ENCODE assay signal across 33 cellular contexts in the genomic region with DNA sequence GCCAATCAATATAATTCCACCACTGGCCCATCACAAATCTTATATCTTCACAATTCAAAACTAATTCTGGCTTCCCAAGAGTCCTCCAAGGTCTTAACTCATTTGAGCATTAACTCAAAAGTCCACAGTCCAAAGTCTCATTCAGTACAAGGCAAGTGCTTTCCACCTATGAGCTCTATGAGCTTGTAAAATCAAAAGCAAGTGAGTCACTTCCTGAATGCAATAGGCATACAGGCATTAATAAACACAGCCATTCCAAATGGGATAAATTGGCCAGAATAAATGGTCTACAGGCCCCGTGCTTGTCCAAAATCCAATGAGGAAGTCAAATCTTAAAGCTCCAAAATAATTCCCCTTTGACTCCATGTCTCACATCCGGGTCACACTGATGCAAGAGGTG.
"Had no signal": no experiment of that assay in that cellular context is flagged by ENCODE, and none has a peak within 500 bp of the region (broad histone marks: within the 10 kb centered on the region; RNA-seq: fewer than 3 reads in every experiment).

No MANE protein-coding gene starts in this region.

- H3K27me3 ChIP-seq: adrenal gland, body of pancreas, cardiac muscle cell, colonic mucosa, esophagus muscularis mucosa, gastroesophageal sphincter had no signal

- H3K4me3 ChIP-seq: adrenal gland, body of pancreas, cardiac muscle cell, colonic mucosa, esophagus muscularis mucosa, gastroesophageal sphincter had no signal

- H3K36me3 ChIP-seq: adrenal gland, cardiac muscle cell, colonic mucosa, esophagus muscularis mucosa, gastroesophageal sphincter had no signal

- H3K27ac Mint-ChIP-seq: activated CD4-positive, alpha-beta memory T cell treated with anti-CD3 and anti-CD28 coated beads for 36 hours; activated CD4-positive, alpha-beta T cell treated with anti-CD3 and anti-CD28 coated beads for 36 hours; activated CD4-positive, alpha-beta T cell treated with anti-CD3 and anti-CD28 coated beads, Interleukin-2, amount 10 ng/mL, durations not matched to agents 24 days and 14 days; activated CD8-positive, alpha-beta memory T cell treated with anti-CD3 and anti-CD28 coated beads, Interleukin-2, amount 10 ng/mL, durations not matched to agents 7 days and 5 days; activated CD8-positive, alpha-beta T cell treated with anti-CD3 and anti-CD28 coated beads, Interleukin-2, amount 10 ng/mL, durations not matched to agents 7 days and 5 days; activated naive CD4-positive, alpha-beta T cell treated with anti-CD3 and anti-CD28 coated beads for 36 hours; activated naive CD4-positive, alpha-beta T cell treated with anti-CD3 and anti-CD28 coated beads, Interleukin-2, amount 50 U/mL, for 24 hours; activated naive CD8-positive, alpha-beta T cell treated with anti-CD3 and anti-CD28 coated beads for 36 hours; activated naive CD8-positive, alpha-beta T cell treated with anti-CD3 and anti-CD28 coated beads, Interleukin-2, amount 50 U/mL, for 24 hours; activated T-helper 1 cell treated with anti-CD3 and anti-CD28 coated beads, Interleukin-12 subunit alpha, Interleukin-12 subunit beta, Interleukin-2, Interleukin-4 antibody, amounts not matched to agents 30 ng/mL and 10 ng/mL and 1 ng/mL, durations not matched to agents 14 hours and 24 hours and 36 hours; activated T-helper 2 cell treated with anti-CD3 and anti-CD28 coated beads, Interferon-gamma antibody, Interleukin-2, Interleukin-4, amounts not matched to agents 10 μg/mL and 5 μg/mL and 100 μg/mL, durations not matched to agents 14 hours and 24 hours and 36 hours had no signal

- H3K4me1 Mint-ChIP-seq: activated CD4-positive, alpha-beta T cell treated with anti-CD3 and anti-CD28 coated beads for 36 hours; activated CD4-positive, alpha-beta T cell treated with anti-CD3 and anti-CD28 coated beads, Interleukin-2, amount 10 ng/mL, durations not matched to agents 24 days and 14 days; activated CD8-positive, alpha-beta memory T cell treated with anti-CD3 and anti-CD28 coated beads, Interleukin-2, amount 10 ng/mL, durations not matched to agents 7 days and 5 days; activated naive CD4-positive, alpha-beta T cell treated with anti-CD3 and anti-CD28 coated beads, Interleukin-2, amount 50 U/mL, for 24 hours; activated naive CD8-positive, alpha-beta T cell treated with anti-CD3 and anti-CD28 coated beads for 36 hours had no signal

- H3K27me3 Mint-ChIP-seq: activated CD4-positive, alpha-beta memory T cell treated with anti-CD3 and anti-CD28 coated beads for 36 hours; activated CD4-positive, alpha-beta T cell treated with anti-CD3 and anti-CD28 coated beads for 36 hours; activated CD4-positive, alpha-beta T cell treated with anti-CD3 and anti-CD28 coated beads, Interleukin-2, amount 10 ng/mL, durations not matched to agents 24 days and 14 days; activated CD8-positive, alpha-beta memory T cell treated with anti-CD3 and anti-CD28 coated beads, Interleukin-2, amount 10 ng/mL, durations not matched to agents 7 days and 5 days; activated naive CD4-positive, alpha-beta T cell treated with anti-CD3 and anti-CD28 coated beads, Interleukin-2, amount 50 U/mL, for 24 hours; activated naive CD8-positive, alpha-beta T cell treated with anti-CD3 and anti-CD28 coated beads for 36 hours; activated naive CD8-positive, alpha-beta T cell treated with anti-CD3 and anti-CD28 coated beads, Interleukin-2, amount 50 U/mL, for 24 hours had no signal

- H3K9me3 Mint-ChIP-seq: activated CD4-positive, alpha-beta memory T cell treated with anti-CD3 and anti-CD28 coated beads for 36 hours; activated CD4-positive, alpha-beta T cell treated with anti-CD3 and anti-CD28 coated beads, Interleukin-2, amount 10 ng/mL, durations not matched to agents 24 days and 14 days; activated naive CD4-positive, alpha-beta T cell treated with anti-CD3 and anti-CD28 coated beads for 36 hours; activated naive CD4-positive, alpha-beta T cell treated with anti-CD3 and anti-CD28 coated beads, Interleukin-2, amount 50 U/mL, for 24 hours; activated naive CD8-positive, alpha-beta T cell treated with anti-CD3 and anti-CD28 coated beads for 36 hours; activated naive CD8-positive, alpha-beta T cell treated with anti-CD3 and anti-CD28 coated beads, Interleukin-2, amount 50 U/mL, for 24 hours; activated T-helper 1 cell treated with anti-CD3 and anti-CD28 coated beads, Interleukin-12 subunit alpha, Interleukin-12 subunit beta, Interleukin-2, Interleukin-4 antibody, amounts not matched to agents 30 ng/mL and 10 ng/mL and 1 ng/mL, durations not matched to agents 14 hours and 24 hours and 36 hours; activated T-helper 2 cell treated with anti-CD3 and anti-CD28 coated beads, Interferon-gamma antibody, Interleukin-2, Interleukin-4, amounts not matched to agents 10 μg/mL and 5 μg/mL and 100 μg/mL, durations not matched to agents 14 hours and 24 hours and 36 hours had no signal

- H3K4me1 ChIP-seq: adrenal gland, body of pancreas, colonic mucosa, gastroesophageal sphincter had no signal

- H3K27ac ChIP-seq: adrenal gland, body of pancreas, cardiac muscle cell, colonic mucosa, esophagus muscularis mucosa, gastroesophageal sphincter had no signal

- H3K36me3 Mint-ChIP-seq: activated CD4-positive, alpha-beta memory T cell treated with anti-CD3 and anti-CD28 coated beads for 36 hours; activated CD8-positive, alpha-beta memory T cell treated with anti-CD3 and anti-CD28 coated beads, Interleukin-2, amount 10 ng/mL, durations not matched to agents 7 days and 5 days; activated naive CD4-positive, alpha-beta T cell treated with anti-CD3 and anti-CD28 coated beads, Interleukin-2, amount 50 U/mL, for 24 hours; activated naive CD8-positive, alpha-beta T cell treated with anti-CD3 and anti-CD28 coated beads for 36 hours had no signal

- H3K4me3 Mint-ChIP-seq: activated CD4-positive, alpha-beta memory T cell treated with anti-CD3 and anti-CD28 coated beads for 36 hours; activated CD4-positive, alpha-beta T cell treated with anti-CD3 and anti-CD28 coated beads for 36 hours; activated CD4-positive, alpha-beta T cell treated with anti-CD3 and anti-CD28 coated beads, Interleukin-2, amount 10 ng/mL, durations not matched to agents 24 days and 14 days; activated CD8-positive, alpha-beta memory T cell treated with anti-CD3 and anti-CD28 coated beads, Interleukin-2, amount 10 ng/mL, durations not matched to agents 7 days and 5 days; activated CD8-positive, alpha-beta T cell treated with anti-CD3 and anti-CD28 coated beads, Interleukin-2, amount 10 ng/mL, durations not matched to agents 7 days and 5 days; activated naive CD4-positive, alpha-beta T cell treated with anti-CD3 and anti-CD28 coated beads for 36 hours; activated naive CD4-positive, alpha-beta T cell treated with anti-CD3 and anti-CD28 coated beads, Interleukin-2, amount 50 U/mL, for 24 hours; activated naive CD8-positive, alpha-beta T cell treated with anti-CD3 and anti-CD28 coated beads for 36 hours; activated naive CD8-positive, alpha-beta T cell treated with anti-CD3 and anti-CD28 coated beads, Interleukin-2, amount 50 U/mL, for 24 hours; activated T-helper 1 cell treated with anti-CD3 and anti-CD28 coated beads, Interleukin-12 subunit alpha, Interleukin-12 subunit beta, Interleukin-2, Interleukin-4 antibody, amounts not matched to agents 30 ng/mL and 10 ng/mL and 1 ng/mL, durations not matched to agents 14 hours and 24 hours and 36 hours had no signal

- DNase-seq: activated CD4-positive, alpha-beta memory T cell treated with anti-CD3 and anti-CD28 coated beads for 36 hours; activated CD4-positive, alpha-beta T cell treated with anti-CD3 and anti-CD28 coated beads, Interleukin-2, amount 10 ng/mL, durations not matched to agents 24 days and 14 days; activated CD4-positive, CD25-positive, alpha-beta regulatory T cell; activated CD4-positive, CD25-positive, alpha-beta regulatory T cell treated with anti-CD3 and anti-CD28 coated beads, Interleukin-2, amount 50 U/mL, for 72 hours; activated CD8-positive, alpha-beta memory T cell treated with anti-CD3 and anti-CD28 coated beads, Interleukin-2, amount 10 ng/mL, durations not matched to agents 7 days and 5 days; activated CD8-positive, alpha-beta memory T cell treated with anti-CD3 and anti-CD28 coated beads, Interleukin-2, amount 50 U/mL, for 4 hours; activated CD8-positive, alpha-beta T cell treated with anti-CD3 and anti-CD28 coated beads, Interleukin-2, amount 10 ng/mL, durations not matched to agents 7 days and 5 days; activated effector memory CD4-positive, alpha-beta T cell treated with anti-CD3 and anti-CD28 coated beads, Interleukin-2, amount 50 U/mL, for 16 hours; activated naive CD4-positive, alpha-beta T cell treated with anti-CD3 and anti-CD28 coated beads for 36 hours; activated naive CD8-positive, alpha-beta T cell treated with anti-CD3 and anti-CD28 coated beads for 36 hours; activated naive CD8-positive, alpha-beta T cell treated with anti-CD3 and anti-CD28 coated beads, Interleukin-2, amount 50 U/mL, for 24 hours; activated T-cell treated with anti-CD3 and anti-CD28 coated beads, Interleukin-2, amount 50 U/mL, for 1 hour; activated T-cell treated with anti-CD3 and anti-CD28 coated beads, Interleukin-2, amount 50 U/mL, for 48 hours; adrenal gland; amygdala; aorta; body of pancreas; central memory CD4-positive, alpha-beta T cell; cerebellar nuclear complex; colonic mucosa; effector CD8-positive, alpha-beta T cell; erythroblast; foreskin melanocyte; T-helper 2 cell had no signal

- FAIRE-seq: endometrium, endothelial cell of umbilical vein had no signal

- ATAC-seq: activated CD4-positive, alpha-beta T cell treated with anti-CD3 and anti-CD28 coated beads for 36 hours; activated CD8-positive, alpha-beta memory T cell treated with anti-CD3 and anti-CD28 coated beads, Interleukin-2, amount 10 ng/mL, durations not matched to agents 7 days and 5 days; activated CD8-positive, alpha-beta T cell treated with anti-CD3 and anti-CD28 coated beads, Interleukin-2, amount 10 ng/mL, durations not matched to agents 7 days and 5 days; activated naive CD8-positive, alpha-beta T cell treated with anti-CD3 and anti-CD28 coated beads, Interleukin-2, amount 50 U/mL, for 24 hours; body of pancreas; gastroesophageal sphincter had no signal

- H3K9me3 ChIP-seq: adrenal gland, body of pancreas, colonic mucosa, esophagus muscularis mucosa, gastroesophageal sphincter had no signal
